ENCODE assay signal across 12 cellular contexts in genomic region chr10:100882681-100883321, GRCh38. TPM values are rescaled to one million over a fixed set of nuclear protein-coding genes. Genes with fewer than 3 reads are reported as not detected.
DNase-seq lines count a peak whose midpoint lies in the region; ATAC-seq and TF ChIP-seq lines count a peak whose summit lies in the region.
"Had no signal": no experiment of that assay in that cellular context is flagged by ENCODE, and none has a peak within 500 bp of the region (broad histone marks: within the 10 kb centered on the region; RNA-seq: fewer than 3 reads in every experiment).

No MANE protein-coding gene starts in this region.

- no peaks in the 10 kb centered on the region for H3K4me1 Mint-ChIP-seq in natural killer cell treated with Interleukin-12 subunit alpha and Interleukin-12 subunit beta and Interleukin-15 and Interleukin-18, amount 100 ng/mL, for 72 hours (ENCODE audit: low read depth in 2 of 2)
- H3K4me1 Mint-ChIP-seq in natural killer cell (no peaks in the 10 kb centered on the region), mesothelial cell of epicardium (peaks cover 33% of the 10 kb centered on the region)

- H3K27ac Mint-ChIP-seq in natural killer cell treated with Interleukin-12 subunit alpha and Interleukin-12 subunit beta and Interleukin-15 and Interleukin-18, amount 100 ng/mL, for 72 hours: no peak overlapping the region
- H3K27ac Mint-ChIP-seq in natural killer cell (no peak overlapping the region), mesothelial cell of epicardium (peak overlapping the region; percentile 30)

- no peaks in the 10 kb centered on the region for H3K36me3 Mint-ChIP-seq in natural killer cell treated with Interleukin-12 subunit alpha and Interleukin-12 subunit beta and Interleukin-15 and Interleukin-18, amount 100 ng/mL, for 72 hours
- no peaks in the 10 kb centered on the region for H3K36me3 Mint-ChIP-seq in natural killer cell
- no peaks in the 10 kb centered on the region for H3K36me3 Mint-ChIP-seq in mesothelial cell of epicardium

- H3K4me3 Mint-ChIP-seq in natural killer cell treated with Interleukin-12 subunit alpha and Interleukin-12 subunit beta and Interleukin-15 and Interleukin-18, amount 100 ng/mL, for 72 hours: no peak overlapping the region
- H3K4me3 Mint-ChIP-seq in natural killer cell: no peak overlapping the region
- H3K4me3 Mint-ChIP-seq in mesothelial cell of epicardium: no peak overlapping the region

- no peak for ATAC-seq in natural killer cell treated with Interleukin-12 subunit alpha and Interleukin-12 subunit beta and Interleukin-15 and Interleukin-18, amount 100 ng/mL, for 72 hours
- ATAC-seq in natural killer cell: no peak
- no peak for ATAC-seq in HG03175 (IDR thresholded peaks at IDR 0.05; ENCODE audit: unreplicated experiment)
- ATAC-seq: A549 had no signal

- H3K27me3 Mint-ChIP-seq in natural killer cell treated with Interleukin-12 subunit alpha and Interleukin-12 subunit beta and Interleukin-15 and Interleukin-18, amount 100 ng/mL, for 72 hours: peaks cover 2 to 4% of the 10 kb centered on the region in 2 donors
- H3K27me3 Mint-ChIP-seq in natural killer cell (ENCODE audit: low read depth in 2 of 2) (peaks cover 4 to 13% of the 10 kb centered on the region in 2 donors), mesothelial cell of epicardium (ENCODE audit: low read depth) (peaks cover 13% of the 10 kb centered on the region)

- no peaks in the 10 kb centered on the region for H3K9me3 Mint-ChIP-seq in natural killer cell treated with Interleukin-12 subunit alpha and Interleukin-12 subunit beta and Interleukin-15 and Interleukin-18, amount 100 ng/mL, for 72 hours
- no peaks in the 10 kb centered on the region for H3K9me3 Mint-ChIP-seq in natural killer cell
- H3K9me3 Mint-ChIP-seq in mesothelial cell of epicardium: no peaks in the 10 kb centered on the region

- no peak for TF ChIP-seq CTCF in natural killer cell (IDR thresholded peaks at IDR 0.05)
- TF ChIP-seq CTCF in mesothelial cell of epicardium (IDR thresholded peaks at IDR 0.05; ENCODE audit: unreplicated experiment): no peak

- intact Hi-C loops in natural killer cell (cut with micrococcal nuclease): no loop called here

- peak; percentile 46 for DNase-seq in natural killer cell treated with Interleukin-12 subunit alpha and Interleukin-12 subunit beta and Interleukin-15 and Interleukin-18, amount 100 ng/mL, for 72 hours (ENCODE audit: low spot score)
- DNase-seq in natural killer cell (no peak), fibroblast of gingiva (ENCODE audit: low read depth) (peak; percentile 57), mesothelial cell of epicardium (ENCODE audit: low spot score in 2 of 2, unreplicated experiment in 2 of 2) (no peak), MV-4-11 (lab: John Stamatoyannopoulos, UW) (no peak), T-helper 9 cell (no peak), NCI-H1092 (lab: John Stamatoyannopoulos, UW) (no peak)
- DNase-seq: DMS79; NCI-H2171; stimulated activated CD4-positive, alpha-beta T cell treated with anti-CD3 and anti-CD28 coated beads, Interleukin-4, amount 100 ng/mL, for 4 hours had no signal

RNA-seq across cellular contexts. Expression of gene SLF2, which starts 30.0 kb away (rescaled TPM):
- total RNA-seq in natural killer cell treated with Interleukin-12 subunit alpha and Interleukin-12 subunit beta and Interleukin-15 and Interleukin-18, amount 100 ng/mL, for 72 hours: 10 to 100 TPM; 27.8 to 44.3 TPM
- 10 to 100 TPM; 24.2 to 35.4 (median 30.9) TPM for total RNA-seq in natural killer cell
- 32.6 to 36.1 TPM (median 35.5 TPM) in 3 replicates for total RNA-seq in mesothelial cell of epicardium

Comparison
In these comparisons a context has a peak if more than half of its experiments do, and no peak if none do; other contexts are left out.
1. DNase-seq: peak in natural killer cell treated with Interleukin-12 subunit alpha and Interleukin-12 subunit beta and Interleukin-15 and Interleukin-18, amount 100 ng/mL, for 72 hours (single experiment) and fibroblast of gingiva (single experiment); none in natural killer cell (single experiment), mesothelial cell of epicardium (0 of 2), MV-4-11 (single experiment), T-helper 9 cell (single experiment) and NCI-H1092 (single experiment).